In genomic region chr12:114698566-114699163, GRCh38 we compare ENCODE assay signal across 13 cellular contexts. TPM values are rescaled to one million over a fixed set of nuclear protein-coding genes. Genes with fewer than 3 reads are reported as not detected.
DNase-seq lines count a peak whose midpoint lies in the region; ATAC-seq, FAIRE-seq and TF ChIP-seq lines count a peak whose summit lies in the region.
"Had no signal": no experiment of that assay in that cellular context is flagged by ENCODE, and none has a peak within 500 bp of the region (broad histone marks: within the 10 kb centered on the region; RNA-seq: fewer than 3 reads in every experiment).

No MANE protein-coding gene starts in this region.

- no peak overlapping the region for H4K91ac ChIP-seq in neuronal stem cell (ENCODE audit: low read depth, low read length, poor library complexity)

- H3K4ac ChIP-seq in neuronal stem cell (ENCODE audit: low read length) = no peak overlapping the region

- H3K18ac ChIP-seq in neuronal stem cell (ENCODE audit: low read length) = peak overlapping the region; percentile 41

- no peak overlapping the region for H3K23ac ChIP-seq in neuronal stem cell (ENCODE audit: low read depth, low read length, poor library complexity)

- H3K36me3 ChIP-seq in left ventricle myocardium inferior (no peaks in the 10 kb centered on the region), neuronal stem cell (replicated peaks in 1 of 2; ENCODE audit: control insufficient read depth in 2 of 2, insufficient read depth in 2 of 2, low read length in 2 of 2) (no peaks in the 10 kb centered on the region)

- no peak overlapping the region for H2AFZ ChIP-seq in neuronal stem cell (ENCODE audit: low read length)

- FAIRE-seq in RCC 7860 (lab: Jason Lieb, UNC) = no peak
- FAIRE-seq: endothelial cell of umbilical vein had no signal

- H2BK15ac ChIP-seq in neuronal stem cell (ENCODE audit: low read length) = no peak overlapping the region

- no peak for DNase-seq in left ventricle myocardium inferior
- no peak for DNase-seq in Right ventricle myocardium superior
- DNase-seq in foreskin fibroblast = no peak
- no peak for DNase-seq in neuronal stem cell (ENCODE audit: low spot score)
- DNase-seq in pons (ENCODE audit: low spot score) = no peak
- DNase-seq in RCC 7860 (ENCODE audit: low spot score) = no peak
- no peak for DNase-seq in NCI-H1694 treated with DMSO at 0.1 percent for 48 hours (lab: John Stamatoyannopoulos, UW)
- DNase-seq in activated CD4-positive, alpha-beta T cell treated with anti-CD3 and anti-CD28 coated beads for 4 hours = no peak
- DNase-seq: ACHN, DMS 273 treated with DMSO at 0.1 percent for 48 hours, NCI-H446 had no signal

- H3K27me3 ChIP-seq in left ventricle myocardium inferior (ENCODE audit: low read depth) (peaks cover 97% of the 10 kb centered on the region), neuronal stem cell (ENCODE audit: control insufficient read depth in 3 of 3, insufficient read depth in 3 of 3, low read depth in 1 of 3, low read length in 3 of 3) (peaks cover 45 to 97% (median 92%) of the 10 kb centered on the region in 3 experiments)

- H4K8ac ChIP-seq in neuronal stem cell (ENCODE audit: low read depth, low read length) = no peak overlapping the region

- H2BK5ac ChIP-seq in neuronal stem cell (ENCODE audit: low read length) = no peak overlapping the region

- H3K14ac ChIP-seq in neuronal stem cell (ENCODE audit: low read length) = no peak overlapping the region

- H3K9ac ChIP-seq in neuronal stem cell (ENCODE audit: low read depth, low read length, poor library complexity) = no peak overlapping the region

- peak overlapping the region; percentile 48 for H3K4me3 ChIP-seq in left ventricle myocardium inferior
- peak overlapping the region; percentile 50 to 52 for H3K4me3 ChIP-seq in foreskin fibroblast (ENCODE audit: low read depth in 1 of 2, low read length in 2 of 2)
- no peak overlapping the region for H3K4me3 ChIP-seq in neuronal stem cell (ENCODE audit: low read length in 2 of 2)

- H3K4me1 ChIP-seq in left ventricle myocardium inferior (peaks cover 19% of the 10 kb centered on the region), neuronal stem cell (ENCODE audit: control insufficient read depth in 2 of 2, insufficient read depth in 1 of 2, low read depth in 1 of 2, low read length in 2 of 2) (peaks cover 0 to 17% of the 10 kb centered on the region in 2 donors)

- no peaks in the 10 kb centered on the region for H3K79me1 ChIP-seq in neuronal stem cell (ENCODE audit: low read depth, low read length)

- H3K4me2 ChIP-seq in neuronal stem cell (ENCODE audit: insufficient read depth, low read length, poor library complexity, severe bottlenecking) = no peak overlapping the region

- no CpG with 5 or more reads among the region's 6 CpGs for WGBS in neuronal stem cell (ENCODE audit: extremely low coverage in 2 of 2, insufficient read length in 2 of 2, insufficient replicate concordance in 1 of 2), 2 donors

- H3K27ac ChIP-seq in left ventricle myocardium inferior (replicated peaks) (no peak overlapping the region), neuronal stem cell (replicated peaks; ENCODE audit: low read length) (no peak overlapping the region)

- TF ChIP-seq CTCF in left ventricle myocardium inferior (IDR thresholded peaks at IDR 0.05; ENCODE audit: borderline replicate concordance) (no peak), foreskin fibroblast (IDR thresholded peaks at IDR 0.05; ENCODE audit: low read depth, low read length) (no peak)

- H2BK12ac ChIP-seq in neuronal stem cell (ENCODE audit: low read length) = no peak overlapping the region

- H3K9me3 ChIP-seq in left ventricle myocardium inferior (replicated peaks) = no peaks in the 10 kb centered on the region
- H3K9me3 ChIP-seq in neuronal stem cell (replicated peaks in 1 of 2; ENCODE audit: control insufficient read depth in 2 of 2, insufficient read depth in 1 of 2, low read depth in 1 of 2, low read length in 2 of 2) = peaks cover 0 to 2% of the 10 kb centered on the region in 2 donors

- H2AK5ac ChIP-seq in neuronal stem cell (ENCODE audit: low read depth, low read length) = no peak overlapping the region

- no peak for ATAC-seq in Right ventricle myocardium superior (ENCODE audit: poor library complexity)

- intact Hi-C loops in left ventricle myocardium inferior (cut with micrococcal nuclease) (no loop called here), Right ventricle myocardium superior (cut with DNase I) (no loop called here)

- no peak overlapping the region for H2BK120ac ChIP-seq in neuronal stem cell (ENCODE audit: low read depth, low read length)

RNA-seq across cellular contexts. Expression of gene TBX3, which starts 14.7 kb away (rescaled TPM):
- total RNA-seq in left ventricle myocardium inferior (27.2 TPM), Right ventricle myocardium superior (11.8 TPM)
- polyA plus RNA-seq in neuronal stem cell (2013, experiment 1 of 2) = not detected
- not detected for polyA plus RNA-seq in neuronal stem cell (2013, experiment 2 of 2)
- total RNA-seq: T-helper 1 cell treated with Interleukin-12 subunit alpha and Interleukin-12 subunit beta and Interleukin-4 antibody, amounts not matched to agents 30 ng/mL and 1 ng/mL, for 36 hours had no signal

Comparison
In these comparisons a context has a peak if more than half of its experiments do, and no peak if none do; other contexts are left out.
1. H3K4me3 ChIP-seq: peak in left ventricle myocardium inferior (single experiment) and foreskin fibroblast (2 of 2); none in neuronal stem cell (0 of 2).